In the genomic region with DNA sequence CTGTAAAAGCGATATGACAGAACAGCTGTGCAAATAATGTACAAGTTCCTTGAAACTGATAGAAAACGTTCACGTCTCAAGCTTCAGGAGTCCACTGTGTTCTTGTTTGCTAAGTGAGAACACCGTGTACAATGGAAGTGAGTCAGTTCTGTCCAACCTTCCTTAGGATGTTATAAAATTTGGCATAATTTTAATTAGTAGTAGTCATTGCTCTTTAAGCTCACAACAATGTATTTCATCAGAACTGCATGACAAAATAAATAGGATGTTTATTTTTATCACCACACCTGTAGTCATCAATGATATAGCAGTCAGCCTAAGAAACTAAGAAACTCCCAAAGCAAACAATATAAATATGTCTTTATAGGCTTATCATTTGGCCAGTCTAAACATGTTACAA, we compare ENCODE assay signal across 32 cellular contexts. TPM values are rescaled to one million over a fixed set of nuclear protein-coding genes. Genes with fewer than 3 reads are reported as not detected.
DNase-seq lines count a peak whose midpoint lies in the region; ATAC-seq and TF ChIP-seq lines count a peak whose summit lies in the region.
"Had no signal": no experiment of that assay in that cellular context is flagged by ENCODE, and none has a peak within 500 bp of the region (broad histone marks: within the 10 kb centered on the region; RNA-seq: fewer than 3 reads in every experiment).

No MANE protein-coding gene starts in this region.

- H3K9me3 ChIP-seq in breast epithelium: no peaks in the 10 kb centered on the region
- H3K9me3 ChIP-seq in mammary epithelial cell (replicated peaks; ENCODE audit: insufficient read depth, low read length): no peaks in the 10 kb centered on the region
- no peaks in the 10 kb centered on the region for H3K9me3 ChIP-seq in left ventricle myocardium inferior (replicated peaks)
- H3K9me3 ChIP-seq: colonic mucosa, heart left ventricle had no signal

- no peak for TF ChIP-seq POLR2A in breast epithelium (IDR thresholded peaks at IDR 0.05)

- intact Hi-C loops in MCF 10A (cut with micrococcal nuclease) (no loop called here), breast epithelium (cut with DNase I; ENCODE audit: low total_unique reads) (no loop called here), mammary epithelial cell (cut with micrococcal nuclease) (loop anchor here (1.0 kb wide), 1 partner anchor 54 kb away; no protein-coding TSS in a partner anchor), left colon (cut with DNase I, micrococcal nuclease) (no loop called here), left ventricle myocardium inferior (cut with micrococcal nuclease) (no loop called here)

- ATAC-seq in left colon: peak; percentile 81
- ATAC-seq: naive thymus-derived CD8-positive, alpha-beta T cell; stimulated activated naive B cell treated with anti-CD40 and anti-IgM and Interleukin-4, amounts not matched to agents 10 μg/mL and 1 μg/mL and 100 μg/mL, for 72 hours had no signal

- H3K27ac Mint-ChIP-seq in MCF 10A (ENCODE audit: low read depth, unreplicated experiment): peak overlapping the region; percentile 12
- H3K27ac Mint-ChIP-seq: activated B cell treated with CpG ODN at 0.5 μM for 24 hours; activated naive CD8-positive, alpha-beta T cell treated with anti-CD3 and anti-CD28 coated beads, Interleukin-2, amount 10 ng/mL, durations not matched to agents 7 days and 5 days; activated T-cell treated with anti-CD3 and anti-CD28 coated beads, Interleukin-2, amount 50 U/mL, for 24 hours; CD4-positive, alpha-beta T cell; IgD-negative memory B cell; mesothelial cell of epicardium; naive thymus-derived CD8-positive, alpha-beta T cell; stimulated activated naive B cell treated with anti-CD40 and anti-IgM and Interleukin-4, amounts not matched to agents 10 μg/mL and 1 μg/mL and 100 μg/mL, for 72 hours had no signal

- H2AFZ ChIP-seq in mammary epithelial cell (ENCODE audit: low read depth, low read length): no peak overlapping the region

- H3K9me3 Mint-ChIP-seq in MCF 10A (ENCODE audit: unreplicated experiment): no peaks in the 10 kb centered on the region
- H3K9me3 Mint-ChIP-seq: activated B cell treated with CpG ODN at 0.5 μM for 24 hours; activated naive CD8-positive, alpha-beta T cell treated with anti-CD3 and anti-CD28 coated beads, Interleukin-2, amount 10 ng/mL, durations not matched to agents 7 days and 5 days; activated T-cell treated with anti-CD3 and anti-CD28 coated beads, Interleukin-2, amount 50 U/mL, for 24 hours; CD4-positive, alpha-beta T cell; IgD-negative memory B cell; mesothelial cell of epicardium; naive thymus-derived CD8-positive, alpha-beta T cell; stimulated activated naive B cell treated with anti-CD40 and anti-IgM and Interleukin-4, amounts not matched to agents 10 μg/mL and 1 μg/mL and 100 μg/mL, for 72 hours had no signal

- dilution Hi-C loops in mammary epithelial cell (cut with HindIII; ENCODE audit: low sequenced_read_pairs): no loop called here

- TF ChIP-seq CTCF in MCF 10A (IDR thresholded peaks at IDR 0.05; ENCODE audit: unreplicated experiment) (no peak), breast epithelium (IDR thresholded peaks at IDR 0.05) (no peak), mammary epithelial cell (conservative IDR thresholded peaks at IDR 0.05 in 1 of 2, IDR thresholded peaks at IDR 0.05 in 1 of 2; ENCODE audit: extremely low read depth in 1 of 2, insufficient read depth in 1 of 2, low read depth in 1 of 2, low read length in 2 of 2) (no peak), left ventricle myocardium inferior (IDR thresholded peaks at IDR 0.05; ENCODE audit: borderline replicate concordance) (no peak)

- CTCF ChIA-PET in MCF 10A (lab: Yijun Ruan, JAX) (interaction anchor here (0.5 to 2.3 kb wide), 10 partner anchors 10 to 388 kb away, joined by 3 to 9 read pairs (median 4); a partner anchor contains a TSS), mammary epithelial cell (lab: Charles Lee; ENCODE audit: low non-redundant PET) (interaction anchor here (0.7 kb wide), 1 partner anchor 376 kb away, joined by 4 read pairs; no protein-coding TSS in a partner anchor)

- H3K4me1 Mint-ChIP-seq in MCF 10A (ENCODE audit: insufficient read depth, unreplicated experiment): peaks cover 12% of the 10 kb centered on the region

- in situ Hi-C loops in mammary epithelial cell (cut with MboI; ENCODE audit: low sequenced_read_pairs in 2 of 2): no loop called here

- H3K4me3 ChIP-seq in breast epithelium: no peak overlapping the region
- H3K4me3 ChIP-seq in mammary epithelial cell (replicated peaks in 1 of 3; ENCODE audit: insufficient read depth in 1 of 3, low read depth in 2 of 3, low read length in 3 of 3): no peak overlapping the region
- H3K4me3 ChIP-seq in left ventricle myocardium inferior: no peak overlapping the region
- H3K4me3 ChIP-seq: colonic mucosa, heart left ventricle, SK-N-MC had no signal

- no peaks in the 10 kb centered on the region for H3K4me1 ChIP-seq in breast epithelium
- H3K4me1 ChIP-seq in mammary epithelial cell (ENCODE audit: insufficient read depth, low read length): no peaks in the 10 kb centered on the region
- H3K4me1 ChIP-seq in left ventricle myocardium inferior: peaks cover 6% of the 10 kb centered on the region
- H3K4me1 ChIP-seq: colonic mucosa had no signal

- WGBS in mammary epithelial cell (ENCODE audit: low coverage, missing lambda C conversion rate): 87% methylated on average over 4 of the region's 4 CpGs

- no peak overlapping the region for H3K4me3 Mint-ChIP-seq in MCF 10A (ENCODE audit: unreplicated experiment)
- H3K4me3 Mint-ChIP-seq: activated B cell treated with CpG ODN at 0.5 μM for 24 hours; activated naive CD8-positive, alpha-beta T cell treated with anti-CD3 and anti-CD28 coated beads, Interleukin-2, amount 10 ng/mL, durations not matched to agents 7 days and 5 days; activated T-cell treated with anti-CD3 and anti-CD28 coated beads, Interleukin-2, amount 50 U/mL, for 24 hours; CD4-positive, alpha-beta T cell; IgD-negative memory B cell; mesothelial cell of epicardium; naive thymus-derived CD8-positive, alpha-beta T cell; stimulated activated naive B cell treated with anti-CD40 and anti-IgM and Interleukin-4, amounts not matched to agents 10 μg/mL and 1 μg/mL and 100 μg/mL, for 72 hours had no signal

- H3K9ac ChIP-seq in mammary epithelial cell (ENCODE audit: insufficient read depth, low read length): no peak overlapping the region

- no peaks in the 10 kb centered on the region for H3K36me3 Mint-ChIP-seq in MCF 10A (ENCODE audit: insufficient read depth, unreplicated experiment)
- H3K36me3 Mint-ChIP-seq: activated naive CD8-positive, alpha-beta T cell treated with anti-CD3 and anti-CD28 coated beads, Interleukin-2, amount 10 ng/mL, durations not matched to agents 7 days and 5 days; IgD-negative memory B cell; mesothelial cell of epicardium; naive thymus-derived CD8-positive, alpha-beta T cell; stimulated activated naive B cell treated with anti-CD40 and anti-IgM and Interleukin-4, amounts not matched to agents 10 μg/mL and 1 μg/mL and 100 μg/mL, for 72 hours had no signal

- H3K27me3 Mint-ChIP-seq in MCF 10A (ENCODE audit: insufficient read depth, unreplicated experiment): no peaks in the 10 kb centered on the region
- H3K27me3 Mint-ChIP-seq: activated B cell treated with CpG ODN at 0.5 μM for 24 hours; activated naive CD8-positive, alpha-beta T cell treated with anti-CD3 and anti-CD28 coated beads, Interleukin-2, amount 10 ng/mL, durations not matched to agents 7 days and 5 days; activated T-cell treated with anti-CD3 and anti-CD28 coated beads, Interleukin-2, amount 50 U/mL, for 24 hours; CD4-positive, alpha-beta T cell; naive thymus-derived CD8-positive, alpha-beta T cell; stimulated activated naive B cell treated with anti-CD40 and anti-IgM and Interleukin-4, amounts not matched to agents 10 μg/mL and 1 μg/mL and 100 μg/mL, for 72 hours had no signal

- no peak overlapping the region for H3K4me2 ChIP-seq in mammary epithelial cell (ENCODE audit: insufficient read depth, low read depth, low read length)

- BruUV-seq in MCF 10A (replicated peaks; lab: Mats Ljungman, UMichigan): no TSS peak
- BruUV-seq in mammary epithelial cell (replicated peaks; lab: Mats Ljungman, UMichigan): no TSS peak

- H3K36me3 ChIP-seq in breast epithelium (no peaks in the 10 kb centered on the region), mammary epithelial cell (ENCODE audit: insufficient read depth, low read length) (no peaks in the 10 kb centered on the region), left ventricle myocardium inferior (no peaks in the 10 kb centered on the region)
- H3K36me3 ChIP-seq: colonic mucosa, heart left ventricle had no signal

- POLR2A ChIA-PET in MCF 10A (lab: Yijun Ruan, JAX): interaction anchor here (0.6 to 3.7 kb wide), 14 partner anchors 10 to 121 kb away, joined by 3 to 33 read pairs (median 4); a partner anchor contains a TSS

- H3K27me3 ChIP-seq in breast epithelium (no peaks in the 10 kb centered on the region), mammary epithelial cell (ENCODE audit: insufficient read depth, low read length) (no peaks in the 10 kb centered on the region), left ventricle myocardium inferior (ENCODE audit: low read depth) (no peaks in the 10 kb centered on the region)
- H3K27me3 ChIP-seq: colonic mucosa, heart left ventricle had no signal

- no peaks in the 10 kb centered on the region for H4K20me1 ChIP-seq in mammary epithelial cell (ENCODE audit: insufficient read depth, low read length)

- peak; percentile 26 for DNase-seq in MCF 10A (ENCODE audit: unreplicated experiment)
- DNase-seq in breast epithelium (ENCODE audit: low spot score in 2 of 2): no peak
- peak; percentile 62 for DNase-seq in mammary epithelial cell
- DNase-seq in left colon: no peak
- DNase-seq in OCI-M2 (lab: John Stamatoyannopoulos, UW; ENCODE audit: unreplicated experiment): no peak
- no peak for DNase-seq in foreskin melanocyte
- no peak for DNase-seq in left ventricle myocardium inferior
- no peak for DNase-seq in NCI-H1436 treated with DMSO at 0.1 percent for 48 hours (lab: John Stamatoyannopoulos, UW)
- DNase-seq: activated B cell treated with CpG ODN at 0.5 μM for 24 hours; activated gamma-delta T cell treated with Interleukin-2 at 50 U/mL for 16 hours; activated naive CD8-positive, alpha-beta T cell treated with anti-CD3 and anti-CD28 coated beads, Interleukin-2, amount 10 ng/mL, durations not matched to agents 7 days and 5 days; activated T-cell treated with anti-CD3 and anti-CD28 coated beads, Interleukin-2, amount 50 U/mL, for 24 hours; AML-193; aorta; CD4-positive, alpha-beta T cell; colonic mucosa; effector CD4-positive, alpha-beta T cell; GOT3; heart left ventricle; kidney; MM.1S; naive thymus-derived CD8-positive, alpha-beta T cell; NCI-H2081 treated with DMSO at 0.1 percent for 48 hours; NCI-H226; occipital lobe; RPMI8226; stimulated activated naive B cell treated with anti-CD40 and anti-IgM and Interleukin-4, amounts not matched to agents 10 μg/mL and 1 μg/mL and 100 μg/mL, for 72 hours; substantia nigra; trophoblast cell had no signal

- no peak overlapping the region for H3K27ac ChIP-seq in breast epithelium
- H3K27ac ChIP-seq in mammary epithelial cell (ENCODE audit: insufficient read depth, low read depth, low read length): no peak overlapping the region
- H3K27ac ChIP-seq in left ventricle myocardium inferior (replicated peaks): no peak overlapping the region
- H3K27ac ChIP-seq: colonic mucosa, SK-N-MC had no signal

- no peaks in the 10 kb centered on the region for H3K79me2 ChIP-seq in mammary epithelial cell (ENCODE audit: insufficient read depth, low read length)

RNA-seq across cellular contexts. Expression of a gene that starts 53.0 kb away (rescaled TPM):
- 31.5 and 42.6 TPM in 2 replicates for total RNA-seq in MCF 10A (2022)
- total RNA-seq in breast epithelium: 100 to 1,000 TPM in 1 of 3 donors, 10 to 100 TPM in 2; 45.9 to 753 (median 49.0) TPM
- total RNA-seq in mammary epithelial cell: 10 to 100 TPM; 20.0 to 28.5 TPM
- polyA plus RNA-seq in mammary epithelial cell: 7.0 TPM
- polyA minus RNA-seq in mammary epithelial cell: 17.8 TPM
- total RNA-seq in left colon: 10 to 100 TPM; 16.0 to 41.5 TPM
- 15.8 TPM for total RNA-seq in left ventricle myocardium inferior

Comparison
In these comparisons a context has a peak if more than half of its experiments do, and no peak if none do; other contexts are left out.
1. DNase-seq: peak in MCF 10A (single experiment) and mammary epithelial cell (single experiment); none in breast epithelium (0 of 2), left colon (0 of 2), OCI-M2 (single experiment), foreskin melanocyte (single experiment), left ventricle myocardium inferior (single experiment) and NCI-H1436 treated with DMSO at 0.1 percent for 48 hours (single experiment).